1 cellular context compared by ENCODE assay signal in the genomic region with DNA sequence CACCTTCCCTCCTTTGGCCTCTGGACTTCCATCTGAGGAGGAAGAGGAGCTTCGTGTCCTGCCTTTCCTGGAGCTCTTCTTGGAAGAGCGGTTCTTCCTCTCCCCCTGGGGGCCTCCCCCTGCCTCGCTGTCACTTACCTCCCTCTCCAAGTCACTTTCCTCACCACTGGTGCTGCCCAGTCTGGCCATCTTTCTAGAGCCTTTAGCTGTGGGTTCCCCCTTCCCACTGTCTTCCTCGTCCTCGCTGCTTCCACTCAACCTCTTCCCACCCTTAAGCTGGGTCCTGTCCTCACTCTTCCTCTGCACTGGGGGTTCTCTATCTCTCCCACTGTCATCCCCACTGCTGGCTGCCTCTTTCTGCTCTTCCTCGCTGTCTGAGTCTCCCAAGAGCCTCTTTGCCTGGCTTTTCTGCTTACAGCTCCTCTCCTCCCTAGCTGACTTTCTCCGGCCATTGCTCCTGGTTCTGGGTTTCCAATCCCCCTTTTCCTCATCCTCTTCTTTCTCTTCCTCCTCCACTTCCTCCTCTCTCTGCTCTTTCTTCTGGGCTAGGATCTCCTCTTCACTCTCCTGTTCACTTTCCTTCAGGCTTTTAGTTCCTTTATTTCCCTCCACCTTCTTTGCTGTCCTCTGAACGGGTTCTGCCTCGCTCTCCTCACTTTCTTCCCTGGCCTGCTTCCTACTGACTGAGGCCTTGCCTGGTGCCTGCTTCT.
TF ChIP-seq lines count a peak whose summit lies in the region.

No MANE protein-coding gene starts in this region.

TF ChIP-seq in GM23338, 12 proteins besides CTCF, POLR2A, EP300 and RAD21 (continued from another document):
- no peak for TF ChIP-seq REST (IDR thresholded peaks at IDR 0.05; ENCODE audit: unreplicated experiment)
- TF ChIP-seq ZNF331 (CRISPR knock-in tag; IDR thresholded peaks at IDR 0.05; ENCODE audit: low read depth) = no peak
- no peak for TF ChIP-seq EZH2 (IDR thresholded peaks at IDR 0.05; ENCODE audit: low read depth, unreplicated experiment)
- no peak for TF ChIP-seq ZNF462 (CRISPR knock-in tag; IDR thresholded peaks at IDR 0.05)
- TF ChIP-seq POLR2AphosphoS5 (IDR thresholded peaks at IDR 0.05; ENCODE audit: low read depth) = no peak
- TF ChIP-seq NANOG (IDR thresholded peaks at IDR 0.05; ENCODE audit: borderline replicate concordance) = no peak
